ENCODE assay signal across 19 cellular contexts in genomic region chr12:65014504-65015271, GRCh38.
DNase-seq lines count a peak whose midpoint lies in the region; ATAC-seq, FAIRE-seq and TF ChIP-seq lines count a peak whose summit lies in the region.
"Had no signal": no experiment of that assay in that cellular context is flagged by ENCODE, and none has a peak within 500 bp of the region (broad histone marks: within the 10 kb centered on the region; RNA-seq: fewer than 3 reads in every experiment).

No MANE protein-coding gene starts in this region.

- H3K27ac ChIP-seq in H1 (ENCODE audit: low read depth, low read length): no peak overlapping the region
- H3K27ac ChIP-seq in keratinocyte (ENCODE audit: control insufficient read depth, insufficient read depth, low read length): no peak overlapping the region
- no peak overlapping the region for H3K27ac ChIP-seq in gastrocnemius medialis
- H3K27ac ChIP-seq: SJSA1 had no signal

- H2BK120ac ChIP-seq in H1 (replicated peaks; ENCODE audit: low read depth, low read length): no peak overlapping the region

- no peak overlapping the region for H2BK5ac ChIP-seq in H1 (ENCODE audit: low read depth, low read length)

- no peak overlapping the region for H4K8ac ChIP-seq in H1 (ENCODE audit: extremely low read depth, insufficient read depth, low read length)

- no peaks in the 10 kb centered on the region for H3K23me2 ChIP-seq in H1 (ENCODE audit: low read depth, low read length)

- TF ChIP-seq POLR2A in H1 (IDR thresholded peaks at IDR 0.05; ENCODE audit: control extremely low read depth in 1 of 2, low read depth in 2 of 2, low read length in 2 of 2) (no peak), gastrocnemius medialis (IDR thresholded peaks at IDR 0.05) (no peak)

- DNase-seq in LNCaP clone FGC (ENCODE audit: low read depth) (peak; percentile 95), H1 (ENCODE audit: low read depth in 1 of 2, low spot score in 2 of 2) (no peak), keratinocyte (ENCODE audit: low read depth, low spot score) (no peak), foreskin melanocyte (no peak), gastrocnemius medialis (no peak)
- DNase-seq: ACHN, C1 segment of cervical spinal cord, DMS79 treated with DMSO at 0.1 percent for 48 hours, H9, NCI-H1417, NCI-H187 treated with DMSO at 0.1 percent for 48 hours, NCI-H2227 treated with DMSO at 0.1 percent for 48 hours, NCI-H510A treated with DMSO at 0.1 percent for 48 hours, NCI-H774 had no signal

- no peaks in the 10 kb centered on the region for H3K9me1 ChIP-seq in keratinocyte (ENCODE audit: control insufficient read depth, extremely low read depth, insufficient read depth, low read length)

- CTCF ChIA-PET in H1 (lab: Charles Lee; ENCODE audit: partially characterized antibody): interaction anchor here (0.6 to 0.9 kb wide), 4 partner anchors 12 to 1618 kb away, joined by 3 to 5 read pairs (median 4); no protein-coding TSS in a partner anchor

- H2BK20ac ChIP-seq in H1 (ENCODE audit: low read length): peak overlapping the region; percentile 84; the same call in 1 of the 2 replicates

- H3K4ac ChIP-seq in H1 (replicated peaks; ENCODE audit: insufficient read length, low read depth, low read length): no peak overlapping the region

- H3K56ac ChIP-seq in H1 (replicated peaks; ENCODE audit: insufficient read length, low read depth, low read length): no peak overlapping the region

- H2AK5ac ChIP-seq in H1 (ENCODE audit: low read depth, low read length): no peak overlapping the region

- dilution Hi-C loops in keratinocyte (cut with MboI; ENCODE audit: extremely low pct_ligation_motif_present, low sequenced_read_pairs): no loop called here

- no peak for TF ChIP-seq EP300 in H1 (IDR thresholded peaks at IDR 0.05; ENCODE audit: borderline replicate concordance in 1 of 2, low read depth in 2 of 2, low read length in 2 of 2)

- peak overlapping the region in 1 of 4 experiments; percentile 34; a peak in 1 of 7 replicates for H3K9ac ChIP-seq in H1 (replicated peaks in 1 of 4; ENCODE audit: extremely low read depth in 1 of 4, low read depth in 3 of 4, low read length in 3 of 4)
- no peak overlapping the region for H3K9ac ChIP-seq in keratinocyte (ENCODE audit: control insufficient read depth, extremely low read depth, insufficient read depth, low read length)

- H3K9me3 Mint-ChIP-seq in stimulated activated memory B cell treated with anti-CD40 and anti-IgM and Interleukin-4, amounts not matched to agents 10 μg/mL and 1 μg/mL and 100 μg/mL, for 72 hours: no peaks in the 10 kb centered on the region
- H3K9me3 Mint-ChIP-seq: H9 had no signal

- TF ChIP-seq RAD21 in H1 (IDR thresholded peaks at IDR 0.05 in 1 of 2, conservative IDR thresholded peaks at IDR 0.05 in 1 of 2; ENCODE audit: low read depth in 2 of 2, low read length in 2 of 2): no peak

- H2AFZ ChIP-seq in H1 (ENCODE audit: low read length): no peak overlapping the region
- no peak overlapping the region for H2AFZ ChIP-seq in keratinocyte (ENCODE audit: control insufficient read depth, low read length)

- no peak overlapping the region for H3K23ac ChIP-seq in H1 (ENCODE audit: insufficient read length)

- no peak overlapping the region for H2BK15ac ChIP-seq in H1 (ENCODE audit: low read length)

- POLR2A ChIA-PET in H1 (lab: Charles Lee; ENCODE audit: partially characterized antibody): interaction anchor here (0.7 kb wide), 1 partner anchor 242 kb away, joined by 3 read pairs; no protein-coding TSS in a partner anchor

- H3K4me1 Mint-ChIP-seq in stimulated activated memory B cell treated with anti-CD40 and anti-IgM and Interleukin-4, amounts not matched to agents 10 μg/mL and 1 μg/mL and 100 μg/mL, for 72 hours: no peaks in the 10 kb centered on the region

- no peak overlapping the region for H3K18ac ChIP-seq in H1 (ENCODE audit: extremely low read depth, low read length)

- H3K79me1 ChIP-seq in H1 (ENCODE audit: low read depth, low read length): no peaks in the 10 kb centered on the region

- no peak overlapping the region for H3K4me3 Mint-ChIP-seq in stimulated activated memory B cell treated with anti-CD40 and anti-IgM and Interleukin-4, amounts not matched to agents 10 μg/mL and 1 μg/mL and 100 μg/mL, for 72 hours
- H3K4me3 Mint-ChIP-seq: H9 had no signal

- no peak overlapping the region for H4K91ac ChIP-seq in H1 (replicated peaks; ENCODE audit: insufficient read length, low read length)

- no peaks in the 10 kb centered on the region for H3K36me3 Mint-ChIP-seq in stimulated activated memory B cell treated with anti-CD40 and anti-IgM and Interleukin-4, amounts not matched to agents 10 μg/mL and 1 μg/mL and 100 μg/mL, for 72 hours

- H4K20me1 ChIP-seq in H1 (replicated peaks in 1 of 2; ENCODE audit: control insufficient read depth in 1 of 2, insufficient read depth in 2 of 2, low read length in 2 of 2) (no peaks in the 10 kb centered on the region), keratinocyte (ENCODE audit: control insufficient read depth, extremely low read depth, insufficient read depth, low read length) (no peaks in the 10 kb centered on the region)

- no peak overlapping the region for H4K5ac ChIP-seq in H1 (ENCODE audit: insufficient read length, low read depth, low read length)

- H3K79me2 ChIP-seq in H1 (ENCODE audit: control insufficient read depth in 1 of 2, insufficient read depth in 2 of 2, low read length in 2 of 2) (no peaks in the 10 kb centered on the region), keratinocyte (ENCODE audit: control insufficient read depth, insufficient read depth, low read length) (no peaks in the 10 kb centered on the region)

- H3K4me3 ChIP-seq in LNCaP clone FGC (ENCODE audit: low read depth, low read length) (no peak overlapping the region), H1 (ENCODE audit: extremely low read depth in 1 of 4, insufficient read depth in 2 of 4, low read depth in 3 of 4, low read length in 4 of 4) (no peak overlapping the region), keratinocyte (ENCODE audit: control insufficient read depth in 2 of 3, extremely low read depth in 1 of 3, insufficient read depth in 2 of 3, low read depth in 1 of 3, low read length in 3 of 3) (no peak overlapping the region), gastrocnemius medialis (no peak overlapping the region)
- H3K4me3 ChIP-seq: K562, SJSA1 had no signal

- peak; percentile 14 for ATAC-seq in stimulated activated memory B cell treated with anti-CD40 and anti-IgM and Interleukin-4, amounts not matched to agents 10 μg/mL and 1 μg/mL and 100 μg/mL, for 72 hours
- ATAC-seq in HG02870 (IDR thresholded peaks at IDR 0.05; ENCODE audit: unreplicated experiment): no peak
- no peak for ATAC-seq in gastrocnemius medialis
- ATAC-seq in SK-N-SH treated with all-trans-retinoic acid at 6 μM for 48 hours: no peak
- ATAC-seq: K562 had no signal

- no peak overlapping the region for H3K14ac ChIP-seq in H1 (ENCODE audit: insufficient read length)

- intact Hi-C loops in gastrocnemius medialis (cut with DNase I; ENCODE audit: low total_unique reads): no loop called here

- 91% methylated on average over 9 of the region's 9 CpGs; no CpG with 5 or more reads in 1 of the 2 experiments for WGBS in H1 (ENCODE audit: extremely low coverage in 1 of 2, insufficient coverage in 1 of 2, insufficient read length in 1 of 2, insufficient replicate concordance in 2 of 2, low coverage in 1 of 2, low lambda C conversion rate in 2 of 2, missing lambda C conversion rate in 1 of 2), 2 experiments

- H3K4me1 ChIP-seq in H1 (replicated peaks in 1 of 4; ENCODE audit: control insufficient read depth in 3 of 4, insufficient read depth in 4 of 4, low read length in 3 of 4): no peaks in the 10 kb centered on the region
- peaks cover 11% of the 10 kb centered on the region for H3K4me1 ChIP-seq in keratinocyte (ENCODE audit: control insufficient read depth, extremely low read depth, insufficient read depth, low read length)
- H3K4me1 ChIP-seq in gastrocnemius medialis: no peaks in the 10 kb centered on the region
- H3K4me1 ChIP-seq: SJSA1 had no signal

- no peak for FAIRE-seq in H1 (lab: Jason Lieb, UNC)
- peak; percentile 96 for FAIRE-seq in keratinocyte (lab: Jason Lieb, UNC)
- FAIRE-seq: K562 had no signal

- TF ChIP-seq CTCF in LNCaP clone FGC (IDR thresholded peaks at IDR 0.05; ENCODE audit: control insufficient read depth, extremely low read depth, insufficient read depth): no peak
- TF ChIP-seq CTCF in H1 (IDR thresholded peaks at IDR 0.05; ENCODE audit: control extremely low read depth in 1 of 3, insufficient read depth in 1 of 3, low read depth in 1 of 3, low read length in 3 of 3): no peak
- no peak for TF ChIP-seq CTCF in keratinocyte (optimal IDR thresholded peaks at IDR 0.05 in 1 of 3, IDR thresholded peaks at IDR 0.05 in 1 of 3, conservative IDR thresholded peaks at IDR 0.05 in 1 of 3; ENCODE audit: extremely low read depth in 1 of 3, insufficient read depth in 2 of 3, low read length in 3 of 3)
- TF ChIP-seq CTCF in gastrocnemius medialis (IDR thresholded peaks at IDR 0.05 in 4 of 5, conservative IDR thresholded peaks at IDR 0.05 in 1 of 5): no peak

- no peak overlapping the region for H3K27ac Mint-ChIP-seq in stimulated activated memory B cell treated with anti-CD40 and anti-IgM and Interleukin-4, amounts not matched to agents 10 μg/mL and 1 μg/mL and 100 μg/mL, for 72 hours
- H3K27ac Mint-ChIP-seq: H9 had no signal

- H3K4me2 ChIP-seq in H1 (ENCODE audit: insufficient read depth in 1 of 2, low read depth in 2 of 2, low read length in 2 of 2): no peak overlapping the region
- peak overlapping the region; percentile 24 for H3K4me2 ChIP-seq in keratinocyte (ENCODE audit: control insufficient read depth, extremely low read depth, insufficient read depth, low read depth, low read length)

- H3K9me3 ChIP-seq in H1 (ENCODE audit: insufficient read depth in 2 of 2, low read depth in 1 of 2, low read length in 1 of 2) (no peaks in the 10 kb centered on the region), keratinocyte (ENCODE audit: control insufficient read depth, low read depth, low read length) (no peaks in the 10 kb centered on the region), gastrocnemius medialis (no peaks in the 10 kb centered on the region)
- H3K9me3 ChIP-seq: SJSA1 had no signal

- H3K27me3 ChIP-seq in H1 (replicated peaks in 1 of 4; ENCODE audit: control insufficient read depth in 3 of 4, extremely low read depth in 1 of 4, insufficient read depth in 3 of 4, low read length in 3 of 4) (no peaks in the 10 kb centered on the region), keratinocyte (ENCODE audit: control insufficient read depth, extremely low read depth, insufficient read depth, low read length) (peaks cover 3% of the 10 kb centered on the region), gastrocnemius medialis (peaks cover 0 to 5% (median 0%) of the 10 kb centered on the region in 3 donors)

- H2BK12ac ChIP-seq in H1 (ENCODE audit: low read depth, low read length): no peak overlapping the region

- in situ Hi-C loops in gastrocnemius medialis (cut with MboI; ENCODE audit: low sequenced_read_pairs in 4 of 4): no loop called here

- H3K27me3 Mint-ChIP-seq in stimulated activated memory B cell treated with anti-CD40 and anti-IgM and Interleukin-4, amounts not matched to agents 10 μg/mL and 1 μg/mL and 100 μg/mL, for 72 hours: peaks cover 32% of the 10 kb centered on the region

- H3K36me3 ChIP-seq in H1 (ENCODE audit: control insufficient read depth in 2 of 4, insufficient read depth in 4 of 4, low read length in 3 of 4): no peaks in the 10 kb centered on the region
- H3K36me3 ChIP-seq in keratinocyte (ENCODE audit: control insufficient read depth in 2 of 2, extremely low read depth in 1 of 2, insufficient read depth in 2 of 2, low read length in 2 of 2): no peaks in the 10 kb centered on the region
- no peaks in the 10 kb centered on the region for H3K36me3 ChIP-seq in gastrocnemius medialis
- H3K36me3 ChIP-seq: SJSA1 had no signal
